ENCODE assay signal across 8 cellular contexts in the genomic region with DNA sequence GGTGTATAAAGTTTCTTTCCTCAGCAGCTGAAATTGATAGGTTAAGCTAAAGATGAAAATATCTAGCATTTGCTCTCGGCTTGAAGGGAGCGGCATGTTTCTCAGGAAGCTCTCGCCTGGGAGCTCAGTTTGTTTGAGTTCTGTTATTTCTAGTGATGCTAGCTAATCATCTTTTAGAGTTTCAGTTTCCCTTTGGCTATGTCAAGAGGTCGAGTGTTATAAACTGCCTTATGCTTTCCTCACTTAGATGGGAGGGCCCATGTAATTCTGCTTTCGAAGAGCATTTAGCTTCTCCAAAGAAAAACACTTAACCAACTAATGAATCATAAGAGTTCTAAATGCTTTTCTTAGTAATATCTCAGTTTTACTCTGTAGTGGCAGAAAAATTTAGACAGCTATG. TPM values are rescaled to one million over a fixed set of nuclear protein-coding genes. Genes with fewer than 3 reads are reported as not detected.
DNase-seq lines count a peak whose midpoint lies in the region; ATAC-seq lines count a peak whose summit lies in the region.

No MANE protein-coding gene starts in this region.

- peak overlapping the region in 2 of 8 donors; percentile 30 to 44 for H3K4me3 Mint-ChIP-seq in naive B cell

- peaks cover 0 to 12% (median 9%) of the 10 kb centered on the region in 3 donors for H3K27me3 Mint-ChIP-seq in naive B cell

- H3K9me3 Mint-ChIP-seq in naive B cell: peaks cover 0 to 8% (median 2%) of the 10 kb centered on the region in 7 donors

- H3K4me1 Mint-ChIP-seq in naive B cell: peaks cover 0 to 11% (median 0%) of the 10 kb centered on the region in 3 donors

- no peaks in the 10 kb centered on the region for H3K36me3 Mint-ChIP-seq in naive B cell

- peak; percentile 98 for ATAC-seq in GM19467 (IDR thresholded peaks at IDR 0.05; ENCODE audit: unreplicated experiment)
- peak; percentile 99 for ATAC-seq in HG03460 (IDR thresholded peaks at IDR 0.05; ENCODE audit: unreplicated experiment)
- peak; percentile 28 to 50 for ATAC-seq in naive B cell (ENCODE audit: low read depth in 2 of 2)

- peak overlapping the region in 2 of 6 donors; percentile 19 to 54 for H3K27ac Mint-ChIP-seq in naive B cell

- DNase-seq in EH (ENCODE audit: low read depth) (peak; percentile 5), astrocyte of the hippocampus (ENCODE audit: low read depth, low spot score) (peak; percentile 4), naive B cell (no peak), cerebellar cortex (ENCODE audit: low spot score) (no peak), DMS114 treated with DMSO at 0.1 percent for 48 hours (lab: John Stamatoyannopoulos, UW; ENCODE audit: unreplicated experiment) (no peak), T1000 (lab: John Stamatoyannopoulos, UW) (no peak)

RNA-seq across cellular contexts. Expression of gene PLCL1, which starts 33.6 kb away (rescaled TPM):
- under 1 TPM in 3 of 6 donors, not detected in 3; 0.05 to 0.25 (median 0.11) TPM for polyA plus RNA-seq in naive B cell (ENCODE audit: low read depth in 6 of 6)

RNA-seq across cellular contexts. Expression of gene BOLL, which starts 52.9 kb away (rescaled TPM):
- polyA plus RNA-seq in naive B cell (ENCODE audit: low read depth in 6 of 6): not detected

Comparison
In these comparisons a context has a peak if more than half of its experiments do, and no peak if none do; other contexts are left out.
1. DNase-seq: peak in EH (single experiment) and astrocyte of the hippocampus (single experiment); none in naive B cell (single experiment), cerebellar cortex (single experiment), DMS114 treated with DMSO at 0.1 percent for 48 hours (single experiment) and T1000 (single experiment).
2. ATAC-seq: peak in every context shown above with its lines; median percentile 99 in HG03460; 98 in GM19467; 39 in naive B cell.